In genomic region chrX:43064096-43064495, GRCh38 we compare ENCODE assay signal across 21 cellular contexts.
"Had no signal": no experiment of that assay in that cellular context is flagged by ENCODE, and none has a peak within 500 bp of the region (broad histone marks: within the 10 kb centered on the region; RNA-seq: fewer than 3 reads in every experiment).

No MANE protein-coding gene starts in this region.

- H3K4me3 Mint-ChIP-seq: naive thymus-derived CD4-positive, alpha-beta T cell; stimulated activated memory B cell treated with anti-CD40 and anti-IgM and Interleukin-4, amounts not matched to agents 10 μg/mL and 1 μg/mL and 100 μg/mL, for 72 hours; stimulated activated naive CD8-positive, alpha-beta T cell treated with anti-CD3 and anti-CD28 coated beads, Interleukin-15, Interleukin-2, amounts not matched to agents 100 ng/mL and 50 ng/mL, for 24 hours had no signal

- H3K36me3 ChIP-seq: heart left ventricle, left ventricle myocardium inferior, lower lobe of right lung, neutrophil, right lobe of liver, tibial artery, upper lobe of right lung had no signal

- H3K4me3 ChIP-seq: heart left ventricle, left ventricle myocardium inferior, lower lobe of right lung, psoas muscle, right lobe of liver, tibial artery, upper lobe of right lung had no signal

- H3K27me3 ChIP-seq: heart left ventricle, neutrophil, right lobe of liver, tibial artery, upper lobe of right lung had no signal

- H3K27me3 Mint-ChIP-seq: naive thymus-derived CD4-positive, alpha-beta T cell; stimulated activated memory B cell treated with anti-CD40 and anti-IgM and Interleukin-4, amounts not matched to agents 10 μg/mL and 1 μg/mL and 100 μg/mL, for 72 hours; stimulated activated naive CD8-positive, alpha-beta T cell treated with anti-CD3 and anti-CD28 coated beads, Interleukin-15, Interleukin-2, amounts not matched to agents 100 ng/mL and 50 ng/mL, for 24 hours had no signal

- H3K4me1 ChIP-seq: heart left ventricle, left ventricle myocardium inferior, lower lobe of right lung, psoas muscle, right lobe of liver, tibial artery, upper lobe of right lung had no signal

- H3K27ac ChIP-seq: heart left ventricle, left ventricle myocardium inferior, lower lobe of right lung, neutrophil, psoas muscle, right lobe of liver, tibial artery, upper lobe of right lung had no signal

- H3K27ac Mint-ChIP-seq: stimulated activated memory B cell treated with anti-CD40 and anti-IgM and Interleukin-4, amounts not matched to agents 10 μg/mL and 1 μg/mL and 100 μg/mL, for 72 hours; stimulated activated naive CD8-positive, alpha-beta T cell treated with anti-CD3 and anti-CD28 coated beads, Interleukin-15, Interleukin-2, amounts not matched to agents 100 ng/mL and 50 ng/mL, for 24 hours had no signal

- DNase-seq: effector memory CD4-positive, alpha-beta T cell; erythroblast; foreskin melanocyte; heart left ventricle; hypothalamus; islet precursor cell; left cardiac atrium; left ventricle myocardium inferior; lower lobe of right lung; mesendoderm; naive thymus-derived CD4-positive, alpha-beta T cell; psoas muscle; retina; right lobe of liver; stimulated activated CD4-positive, alpha-beta T cell treated with anti-CD3 and anti-CD28 coated beads, Interleukin-4, amount 100 ng/mL, for 1 hour; stimulated activated CD8-positive, alpha-beta memory T cell treated with anti-CD3 and anti-CD28 coated beads, Interleukin-4, amount 100 ng/mL, for 48 hours; tibial artery; upper lobe of right lung had no signal

- H3K9me3 ChIP-seq: heart left ventricle, left ventricle myocardium inferior, lower lobe of right lung, neutrophil, psoas muscle, right lobe of liver, tibial artery, upper lobe of right lung had no signal

- H3K4me1 Mint-ChIP-seq: naive thymus-derived CD4-positive, alpha-beta T cell; stimulated activated memory B cell treated with anti-CD40 and anti-IgM and Interleukin-4, amounts not matched to agents 10 μg/mL and 1 μg/mL and 100 μg/mL, for 72 hours had no signal

- H3K36me3 Mint-ChIP-seq: stimulated activated memory B cell treated with anti-CD40 and anti-IgM and Interleukin-4, amounts not matched to agents 10 μg/mL and 1 μg/mL and 100 μg/mL, for 72 hours had no signal
